In the genomic region with DNA sequence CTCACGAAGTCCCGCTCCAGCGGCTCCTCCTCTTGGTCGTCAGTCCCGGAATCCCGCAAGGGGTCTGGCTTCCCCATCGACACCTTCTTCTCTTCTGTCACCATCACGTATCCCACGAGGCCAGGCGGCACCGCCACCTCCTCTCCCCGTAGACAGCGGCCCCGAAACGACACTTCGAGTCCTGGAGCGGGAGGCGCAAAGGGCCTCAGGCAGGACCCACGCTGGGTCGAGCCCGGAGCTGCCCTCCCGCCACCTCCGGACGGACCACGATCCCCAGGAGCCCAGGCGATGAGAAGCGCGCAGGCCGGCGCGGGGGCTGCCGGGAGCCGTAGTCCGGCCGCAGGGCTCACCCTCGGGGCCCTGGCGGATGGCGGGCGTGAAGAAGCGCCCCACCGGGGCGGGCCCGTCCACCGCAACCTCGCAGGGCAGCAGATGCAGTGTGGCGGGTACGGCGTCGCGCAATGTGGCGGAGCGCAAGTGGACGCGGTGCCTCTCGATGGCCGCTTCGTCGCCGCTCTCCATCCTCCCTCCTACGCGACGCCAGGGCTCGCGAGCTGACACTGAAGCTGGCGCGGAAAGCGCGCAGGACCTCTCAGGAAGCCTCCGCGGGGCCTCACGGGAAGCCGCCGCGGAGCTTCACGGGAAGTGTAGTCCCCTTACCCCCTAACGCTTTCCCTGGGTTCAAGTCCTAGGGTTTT, we compare ENCODE assay signal across 8 cellular contexts. TPM values are rescaled to one million over a fixed set of nuclear protein-coding genes. Genes with fewer than 3 reads are reported as not detected.
DNase-seq lines count a peak whose midpoint lies in the region; ATAC-seq and TF ChIP-seq lines count a peak whose summit lies in the region.

Gene RNASEH2C (minus strand): TSS at position 562 of the 698 bp plus-strand sequence. CDS start 40 bp downstream, at position 522.

- 0 out of 2 replicates have a peak, but pooled peaks cover 9% of the 10 kb centered on the region for H4K20me1 ChIP-seq in PC-9 (ENCODE audit: insufficient read depth)

- CTCF ChIA-PET in PC-9 (lab: Charles Lee): interaction anchor here (1.6 kb wide), 1 partner anchor 59 kb away, joined by 12 read pairs; no protein-coding TSS in a partner anchor

- H3K4me1 Mint-ChIP-seq in activated T-cell treated with anti-CD3 and anti-CD28 coated beads, Interleukin-2, amount 50 U/mL, for 4 hours (ENCODE audit: low read depth): peaks cover 24% of the 10 kb centered on the region

- H3K4me3 ChIP-seq in PC-9: peak within 1 kb of the TSS; percentile 90
- peak within 1 kb of the TSS; percentile 79 to 99 (median 86) for H3K4me3 ChIP-seq in esophagus muscularis mucosa
- peak within 1 kb of the TSS; percentile 68 to 75 for H3K4me3 ChIP-seq in muscle layer of duodenum (ENCODE audit: low read depth in 1 of 2, low read length in 2 of 2)

- H3K4me3 Mint-ChIP-seq in activated T-cell treated with anti-CD3 and anti-CD28 coated beads, Interleukin-2, amount 50 U/mL, for 4 hours: peak within 1 kb of the TSS; percentile 95

- no peaks in the 10 kb centered on the region for H3K27me3 ChIP-seq in PC-9 (ENCODE audit: insufficient read depth, low read depth)
- H3K27me3 ChIP-seq in esophagus muscularis mucosa: no peaks in the 10 kb centered on the region
- no peaks in the 10 kb centered on the region for H3K27me3 ChIP-seq in muscle layer of duodenum (ENCODE audit: low read depth, low read length)

- peaks cover 21% of the 10 kb centered on the region for H3K36me3 Mint-ChIP-seq in activated T-cell treated with anti-CD3 and anti-CD28 coated beads, Interleukin-2, amount 50 U/mL, for 4 hours (ENCODE audit: insufficient read depth)

- H3K9me3 ChIP-seq in PC-9 (ENCODE audit: insufficient read depth, low read depth): no peaks in the 10 kb centered on the region
- H3K9me3 ChIP-seq in esophagus muscularis mucosa: no peaks in the 10 kb centered on the region
- no peaks in the 10 kb centered on the region for H3K9me3 ChIP-seq in muscle layer of duodenum (ENCODE audit: control insufficient read depth in 1 of 2, low read length in 2 of 2)

- H3K27ac ChIP-seq in PC-9 (no peak within 1 kb of the TSS), esophagus muscularis mucosa (replicated peaks in 1 of 4) (peak within 1 kb of the TSS; percentile 90 to 95 (median 94)), muscle layer of duodenum (ENCODE audit: low read length) (peak within 1 kb of the TSS; percentile 71)

- BruUV-seq in PC-9 (replicated peaks; lab: Mats Ljungman, UMichigan): TSS peak; percentile 51

- peak; percentile 33 for TF ChIP-seq POLR2A in esophagus muscularis mucosa (IDR thresholded peaks at IDR 0.05; ENCODE audit: low read depth)

- intact Hi-C loops in PC-9 (cut with micrococcal nuclease; ENCODE audit: unreplicated experiment) (no loop called here), esophagus muscularis mucosa (cut with DNase I) (no loop called here)

- 0% methylated on average over 14 of the region's 76 CpGs for WGBS in esophagus muscularis mucosa

- peaks cover 23% of the 10 kb centered on the region for H3K79me2 ChIP-seq in PC-9 (ENCODE audit: low read depth)

- no peak for TF ChIP-seq EP300 in esophagus muscularis mucosa (IDR thresholded peaks at IDR 0.05)

- peaks cover 20% of the 10 kb centered on the region; the same call in 1 of the 2 replicates for H3F3A ChIP-seq in PC-9 (ENCODE audit: insufficient read depth, low read depth)

- H3K4me1 ChIP-seq in PC-9 (replicated peaks; ENCODE audit: insufficient read depth): peaks cover 9% of the 10 kb centered on the region
- peaks cover 14 to 39% (median 36%) of the 10 kb centered on the region in 4 donors for H3K4me1 ChIP-seq in esophagus muscularis mucosa
- H3K4me1 ChIP-seq in muscle layer of duodenum (ENCODE audit: control insufficient read depth in 1 of 2, insufficient read depth in 2 of 2, low read length in 2 of 2): peaks cover 12 to 26% of the 10 kb centered on the region in 2 donors

- H3K4me2 ChIP-seq in PC-9: peak within 1 kb of the TSS; percentile 83

- POLR2A ChIA-PET in PC-9 (lab: Charles Lee; ENCODE audit: unreplicated experiment): interaction anchor here (0.6 to 1.3 kb wide), 9 partner anchors 8 to 1863 kb away, joined by 3 to 20 read pairs (median 4); partner anchors contain the start of gene KAT5

- peak; percentile 67 for ATAC-seq in GM21515 (IDR thresholded peaks at IDR 0.05; ENCODE audit: unreplicated experiment)
- peak; percentile 91 to 92 for ATAC-seq in activated T-cell treated with anti-CD3 and anti-CD28 coated beads, Interleukin-2, amount 50 U/mL, for 4 hours

- H3K9me2 ChIP-seq in PC-9 (ENCODE audit: insufficient read depth): no peaks in the 10 kb centered on the region

- peak; percentile 93 for DNase-seq in DMS 273 (lab: John Stamatoyannopoulos, UW; ENCODE audit: unreplicated experiment)
- DNase-seq in HuH-7.5 (ENCODE audit: low spot score): peak; percentile 88
- DNase-seq in PC-9: peak; percentile 75 to 80
- DNase-seq in activated T-cell treated with anti-CD3 and anti-CD28 coated beads, Interleukin-2, amount 50 U/mL, for 4 hours: peak; percentile 64
- peak; percentile 94 for DNase-seq in esophagus muscularis mucosa (ENCODE audit: extremely low spot score)
- peak; percentile 51 for DNase-seq in stimulated activated CD8-positive, alpha-beta memory T cell treated with anti-CD3 and anti-CD28 coated beads, Interleukin-7, amount 100 ng/mL, for 24 hours (ENCODE audit: low read depth)

- peak within 1 kb of the TSS; percentile 85 for H2AFZ ChIP-seq in PC-9

- H3K27me3 Mint-ChIP-seq in activated T-cell treated with anti-CD3 and anti-CD28 coated beads, Interleukin-2, amount 50 U/mL, for 4 hours (ENCODE audit: low read depth): no peaks in the 10 kb centered on the region

- TF ChIP-seq CTCF in PC-9 (conservative IDR thresholded peaks at IDR 0.05) (no peak), esophagus muscularis mucosa (IDR thresholded peaks at IDR 0.05) (no peak)

- H3K36me3 ChIP-seq in PC-9 (ENCODE audit: low read depth) (no peaks in the 10 kb centered on the region), esophagus muscularis mucosa (peaks cover 23 to 43% (median 41%) of the 10 kb centered on the region in 4 donors), muscle layer of duodenum (ENCODE audit: control insufficient read depth in 1 of 2, insufficient read depth in 2 of 2, low read length in 2 of 2) (peaks cover 34 to 41% of the 10 kb centered on the region in 2 donors)

- H3K9me3 Mint-ChIP-seq in activated T-cell treated with anti-CD3 and anti-CD28 coated beads, Interleukin-2, amount 50 U/mL, for 4 hours: no peaks in the 10 kb centered on the region

RNA-seq across cellular contexts. Expression of gene RNASEH2C, which starts in this region (rescaled TPM):
- total RNA-seq in PC-9 (2021) (31.8 and 42.4 TPM in 2 replicates), esophagus muscularis mucosa (100 to 1,000 TPM in 1 of 4 donors, 10 to 100 TPM in 3; 72.1 to 137 (median 80.9) TPM)
- total RNA-seq in activated T-cell treated with anti-CD3 and anti-CD28 coated beads, Interleukin-2, amount 50 U/mL, for 4 hours: 100 to 1,000 TPM in 2 of 3 donors, 10 to 100 TPM in 1; 95.6 to 122 (median 115) TPM
